ENCODE assay signal across 8 cellular contexts in genomic region chr9:130034570-130034969, GRCh38. TPM values are rescaled to one million over a fixed set of nuclear protein-coding genes. Genes with fewer than 3 reads are reported as not detected.
DNase-seq lines count a peak whose midpoint lies in the region; ATAC-seq and TF ChIP-seq lines count a peak whose summit lies in the region.
"Had no signal": no experiment of that assay in that cellular context is flagged by ENCODE, and none has a peak within 500 bp of the region (broad histone marks: within the 10 kb centered on the region; RNA-seq: fewer than 3 reads in every experiment).

No MANE protein-coding gene starts in this region.

- TF ChIP-seq CTCF in chondrocyte (IDR thresholded peaks at IDR 0.05) = no peak
- TF ChIP-seq CTCF in neutrophil (IDR thresholded peaks at IDR 0.05) = no peak

- no peaks in the 10 kb centered on the region for H3K9me3 Mint-ChIP-seq in chondrocyte (ENCODE audit: low read depth)
- H3K9me3 Mint-ChIP-seq: neural progenitor cell had no signal

- no peak overlapping the region for H3K4me3 Mint-ChIP-seq in chondrocyte (ENCODE audit: unreplicated experiment)
- H3K4me3 Mint-ChIP-seq: neural progenitor cell had no signal

- H3K4me3 ChIP-seq in neutrophil (ENCODE audit: low read depth in 1 of 2, low read length in 1 of 2) = no peak overlapping the region
- H3K4me3 ChIP-seq: neural progenitor cell had no signal

- ATAC-seq in GM21528 (IDR thresholded peaks at IDR 0.05; ENCODE audit: low FRiP score, unreplicated experiment) (no peak), HG03025 (IDR thresholded peaks at IDR 0.05; ENCODE audit: low FRiP score, unreplicated experiment) (no peak)

- no peaks in the 10 kb centered on the region for H3K27me3 Mint-ChIP-seq in chondrocyte (ENCODE audit: low read depth)

- no peaks in the 10 kb centered on the region for H3K36me3 ChIP-seq in neutrophil
- H3K36me3 ChIP-seq: neural progenitor cell had no signal

- H3K9me3 ChIP-seq in neutrophil = no peaks in the 10 kb centered on the region

- H3K4me1 Mint-ChIP-seq in chondrocyte (ENCODE audit: low read depth) = peaks cover 71% of the 10 kb centered on the region
- H3K4me1 Mint-ChIP-seq: neural progenitor cell had no signal

- H3K27ac Mint-ChIP-seq in chondrocyte (ENCODE audit: unreplicated experiment) = peak overlapping the region; percentile 62
- H3K27ac Mint-ChIP-seq: neural progenitor cell had no signal

- H3K36me3 Mint-ChIP-seq in chondrocyte (ENCODE audit: low read depth) = no peaks in the 10 kb centered on the region

- peaks cover 60 to 79% of the 10 kb centered on the region in 2 experiments for H3K4me1 ChIP-seq in neutrophil (ENCODE audit: control insufficient read depth in 1 of 2, insufficient read depth in 1 of 2, low read depth in 1 of 2, low read length in 1 of 2)
- H3K4me1 ChIP-seq: neural progenitor cell had no signal

- no peaks in the 10 kb centered on the region for H3K27me3 ChIP-seq in neutrophil
- H3K27me3 ChIP-seq: neural progenitor cell had no signal

- DNase-seq in EH (ENCODE audit: low read depth) (peak; percentile 75), NCI-H226 (peak; percentile 50), chondrocyte (ENCODE audit: low spot score) (no peak), HuH-7.5 (ENCODE audit: low spot score) (no peak)

- H3K27ac ChIP-seq in neutrophil = peak overlapping the region; percentile 51
- H3K27ac ChIP-seq: neural progenitor cell had no signal

RNA-seq across cellular contexts. Expression of gene FNBP1, which starts 8.4 kb away (rescaled TPM):
- 49.4 to 61.2 TPM (median 58.7 TPM) in 3 replicates for total RNA-seq in chondrocyte

RNA-seq across cellular contexts. Expression of gene GPR107, which starts 19.1 kb away (rescaled TPM):
- total RNA-seq in chondrocyte = 67.0 to 74.6 TPM (median 70.7 TPM) in 3 replicates

Comparison
In these comparisons a context has a peak if more than half of its experiments do, and no peak if none do; other contexts are left out.
1. DNase-seq: peak in EH (single experiment) and NCI-H226 (single experiment); none in chondrocyte (single experiment) and HuH-7.5 (single experiment).